In genomic region chr12:51415931-51416330, GRCh38 we compare ENCODE assay signal across 1 cellular context.
TF ChIP-seq lines count a peak whose summit lies in the region.

No MANE protein-coding gene starts in this region.

TF ChIP-seq in HepG2, 621 proteins besides CTCF, POLR2A, EP300 and RAD21:
- TF ChIP-seq ZNF224 (CRISPR knock-in tag; IDR thresholded peaks at IDR 0.05): no peak
- peak; percentile 85 for TF ChIP-seq LCORL (IDR thresholded peaks at IDR 0.05)
- no peak for TF ChIP-seq LCORL (CRISPR knock-in tag; IDR thresholded peaks at IDR 0.05)
